15 cellular contexts compared by ENCODE assay signal in the genomic region with DNA sequence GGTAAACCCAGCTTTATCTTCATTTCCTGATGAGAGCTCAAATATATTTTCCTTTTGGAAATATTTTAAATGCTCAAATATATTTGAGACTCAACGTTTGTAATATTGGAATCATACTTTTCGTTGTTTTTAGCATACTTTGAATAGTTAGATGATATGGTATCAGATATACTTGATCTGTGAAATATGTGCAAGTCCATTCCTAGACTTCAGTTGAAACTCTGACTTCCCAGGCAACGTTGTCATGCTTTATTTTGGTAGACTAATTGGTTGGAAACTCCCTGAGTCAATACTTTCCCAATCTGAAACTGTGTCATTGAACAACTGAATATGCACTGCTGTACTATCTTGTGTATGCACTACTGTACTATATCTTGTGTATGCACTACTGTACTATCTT.
DNase-seq lines count a peak whose midpoint lies in the region; ATAC-seq and TF ChIP-seq lines count a peak whose summit lies in the region.
"Had no signal": no experiment of that assay in that cellular context is flagged by ENCODE, and none has a peak within 500 bp of the region (broad histone marks: within the 10 kb centered on the region; RNA-seq: fewer than 3 reads in every experiment).

No MANE protein-coding gene starts in this region.

- no peaks in the 10 kb centered on the region for H3K9me3 ChIP-seq in mammary epithelial cell (replicated peaks; ENCODE audit: insufficient read depth, low read length)
- H3K9me3 ChIP-seq in breast epithelium, result no peaks in the 10 kb centered on the region
- H3K9me3 ChIP-seq: BLaER1 had no signal

- H3K4me3 ChIP-seq in mammary epithelial cell (replicated peaks in 1 of 3; ENCODE audit: insufficient read depth in 1 of 3, low read depth in 2 of 3, low read length in 3 of 3) (no peak overlapping the region), breast epithelium (no peak overlapping the region), choroid plexus epithelial cell (ENCODE audit: low read depth, low read length) (no peak overlapping the region)
- H3K4me3 ChIP-seq: BLaER1, GM23248 had no signal

- H3K4me3 Mint-ChIP-seq in CD14-positive monocyte, result no peak overlapping the region
- H3K4me3 Mint-ChIP-seq: CD4-positive, CD25-positive, alpha-beta regulatory T cell had no signal

- BruUV-seq in mammary epithelial cell (replicated peaks; lab: Mats Ljungman, UMichigan), result no TSS peak

- no peak overlapping the region for H3K9ac ChIP-seq in mammary epithelial cell (ENCODE audit: insufficient read depth, low read length)
- H3K9ac ChIP-seq: BLaER1, GM23248 had no signal

- H3K4me1 Mint-ChIP-seq in CD14-positive monocyte, result no peaks in the 10 kb centered on the region
- H3K4me1 Mint-ChIP-seq: CD4-positive, CD25-positive, alpha-beta regulatory T cell had no signal

- no peaks in the 10 kb centered on the region for H3K36me3 Mint-ChIP-seq in CD14-positive monocyte
- H3K36me3 Mint-ChIP-seq: CD4-positive, CD25-positive, alpha-beta regulatory T cell had no signal

- WGBS in mammary epithelial cell (ENCODE audit: low coverage, missing lambda C conversion rate), result 74% methylated on average over 3 of the region's 3 CpGs

- intact Hi-C loops in mammary epithelial cell (cut with micrococcal nuclease) (no loop called here), breast epithelium (cut with DNase I; ENCODE audit: low total_unique reads) (no loop called here), CD14-positive monocyte (cut with micrococcal nuclease) (no loop called here)

- peaks cover 0 to 6% (median 2%) of the 10 kb centered on the region in 7 donors for H3K9me3 Mint-ChIP-seq in CD14-positive monocyte

- dilution Hi-C loops in mammary epithelial cell (cut with HindIII; ENCODE audit: low sequenced_read_pairs), result no loop called here

- H3K27me3 ChIP-seq in mammary epithelial cell (ENCODE audit: insufficient read depth, low read length), result no peaks in the 10 kb centered on the region
- H3K27me3 ChIP-seq in breast epithelium, result no peaks in the 10 kb centered on the region
- H3K27me3 ChIP-seq: BLaER1 had no signal

- H3K27ac Mint-ChIP-seq in CD14-positive monocyte, result no peak overlapping the region
- H3K27ac Mint-ChIP-seq: CD4-positive, CD25-positive, alpha-beta regulatory T cell had no signal

- peaks cover 0 to 2% (median 0%) of the 10 kb centered on the region in 3 donors for H3K27me3 Mint-ChIP-seq in CD14-positive monocyte (ENCODE audit: low read depth in 3 of 3)
- H3K27me3 Mint-ChIP-seq: CD4-positive, CD25-positive, alpha-beta regulatory T cell had no signal

- H3K36me3 ChIP-seq in mammary epithelial cell (ENCODE audit: insufficient read depth, low read length) (no peaks in the 10 kb centered on the region), breast epithelium (no peaks in the 10 kb centered on the region)
- H3K36me3 ChIP-seq: BLaER1 had no signal

- ATAC-seq in GM18873 (IDR thresholded peaks at IDR 0.05; ENCODE audit: low FRiP score, unreplicated experiment), result no peak

- H4K20me1 ChIP-seq in mammary epithelial cell (ENCODE audit: insufficient read depth, low read length), result no peaks in the 10 kb centered on the region
- H4K20me1 ChIP-seq: BLaER1 had no signal

- H3K27ac ChIP-seq in mammary epithelial cell (ENCODE audit: insufficient read depth, low read depth, low read length) (no peak overlapping the region), breast epithelium (no peak overlapping the region)
- H3K27ac ChIP-seq: BLaER1, GM23248, HL-60 had no signal

- CTCF ChIA-PET in mammary epithelial cell (lab: Charles Lee; ENCODE audit: low non-redundant PET), result no interaction called here

- no peaks in the 10 kb centered on the region for H3K79me2 ChIP-seq in mammary epithelial cell (ENCODE audit: insufficient read depth, low read length)

- H3K4me2 ChIP-seq in mammary epithelial cell (ENCODE audit: insufficient read depth, low read depth, low read length), result no peak overlapping the region
- H3K4me2 ChIP-seq: BLaER1 had no signal

- no peak for TF ChIP-seq POLR2A in breast epithelium (IDR thresholded peaks at IDR 0.05)

- no peak for TF ChIP-seq CTCF in mammary epithelial cell (conservative IDR thresholded peaks at IDR 0.05 in 1 of 2, IDR thresholded peaks at IDR 0.05 in 1 of 2; ENCODE audit: extremely low read depth in 1 of 2, insufficient read depth in 1 of 2, low read depth in 1 of 2, low read length in 2 of 2)
- TF ChIP-seq CTCF in breast epithelium (IDR thresholded peaks at IDR 0.05), result no peak
- no peak for TF ChIP-seq CTCF in choroid plexus epithelial cell (conservative IDR thresholded peaks at IDR 0.05; ENCODE audit: low read depth, low read length)
- TF ChIP-seq CTCF in CD14-positive monocyte (IDR thresholded peaks at IDR 0.05), result no peak

- in situ Hi-C loops in mammary epithelial cell (cut with MboI; ENCODE audit: low sequenced_read_pairs in 2 of 2), result no loop called here

- H3K4me1 ChIP-seq in mammary epithelial cell (ENCODE audit: insufficient read depth, low read length) (no peaks in the 10 kb centered on the region), breast epithelium (no peaks in the 10 kb centered on the region)
- H3K4me1 ChIP-seq: BLaER1 had no signal

- DNase-seq in mammary epithelial cell (peak; percentile 18), breast epithelium (ENCODE audit: low spot score in 2 of 2) (no peak), choroid plexus epithelial cell (ENCODE audit: low read depth) (peak; percentile 40), iris pigment epithelial cell (ENCODE audit: low read depth) (peak; percentile 58), CD14-positive monocyte (ENCODE audit: low spot score) (no peak)
- DNase-seq in stimulated activated CD8-positive, alpha-beta memory T cell treated with anti-CD3 and anti-CD28 coated beads, Interleukin-4, amount 100 ng/mL, for 48 hours, result no peak
- DNase-seq: 8988T; AML-193; CD4-positive, CD25-positive, alpha-beta regulatory T cell; DMS53; GF-D8; GM23248 had no signal

- H2AFZ ChIP-seq in mammary epithelial cell (ENCODE audit: low read depth, low read length), result no peak overlapping the region
- H2AFZ ChIP-seq: GM23248 had no signal

Comparison
In these comparisons a context has a peak if more than half of its experiments do, and no peak if none do; other contexts are left out.
1. DNase-seq: peak in mammary epithelial cell (single experiment), choroid plexus epithelial cell (single experiment) and iris pigment epithelial cell (single experiment); none in breast epithelium (0 of 2), CD14-positive monocyte (single experiment) and stimulated activated CD8-positive, alpha-beta memory T cell treated with anti-CD3 and anti-CD28 coated beads, Interleukin-4, amount 100 ng/mL, for 48 hours (single experiment).